Comparison of ENCODE assay signal across 17 cellular contexts in genomic region chr1:110876748-110877341, GRCh38. TPM values are rescaled to one million over a fixed set of nuclear protein-coding genes. Genes with fewer than 3 reads are reported as not detected.
DNase-seq lines count a peak whose midpoint lies in the region; ATAC-seq and TF ChIP-seq lines count a peak whose summit lies in the region.
"Had no signal": no experiment of that assay in that cellular context is flagged by ENCODE, and none has a peak within 500 bp of the region (broad histone marks: within the 10 kb centered on the region; RNA-seq: fewer than 3 reads in every experiment).

No MANE protein-coding gene starts in this region.

- H3K4me2 ChIP-seq in trophoblast cell (ENCODE audit: low read length), result no peak overlapping the region
- H3K4me2 ChIP-seq: A549 had no signal

- no peak for TF ChIP-seq CTCF in neutrophil (IDR thresholded peaks at IDR 0.05)

- no peak overlapping the region for H4K8ac ChIP-seq in trophoblast cell (ENCODE audit: low read depth, low read length)

- H3K79me2 ChIP-seq in trophoblast cell (ENCODE audit: control insufficient read depth, insufficient read depth, low read length, poor library complexity), result no peaks in the 10 kb centered on the region

- H3K23ac ChIP-seq in trophoblast cell (ENCODE audit: low read length), result no peak overlapping the region

- intact Hi-C loops in activated CD4-positive, alpha-beta T cell treated with anti-CD3 and anti-CD28 coated beads for 36 hours (cut with DNase I, micrococcal nuclease), result loop anchor here in 1 of 2 experiments (1.0 to 10.0 kb wide), 6 partner anchors 11 to 1748 kb away; partner anchors contain the start of genes DDX20, DENND2D and PSMA5
- intact Hi-C loops in activated T-helper 1 cell treated with anti-CD3 and anti-CD28 coated beads, Interleukin-12 subunit alpha, Interleukin-12 subunit beta, Interleukin-2, Interleukin-4 antibody, amounts not matched to agents 30 ng/mL and 10 ng/mL and 1 ng/mL, durations not matched to agents 14 hours and 24 hours and 36 hours (cut with micrococcal nuclease), result loop anchor here (5.0 to 10.0 kb wide), 3 partner anchors 268 to 880 kb away; partner anchors contain the start of genes CEPT1, DDX20, DRAM2 and LAMTOR5

- H2BK5ac ChIP-seq in trophoblast cell (ENCODE audit: low read depth, low read length, poor library complexity), result no peak overlapping the region

- POLR2A ChIA-PET in activated CD4-positive, alpha-beta T cell treated with anti-CD3 and anti-CD28 coated beads for 36 hours (lab: Charles Lee), result no interaction called here

- no CpG with 5 or more reads among the region's 1 CpG for WGBS in trophoblast cell (ENCODE audit: extremely low coverage, insufficient coverage, insufficient read length)

- no peak overlapping the region for H4K12ac ChIP-seq in trophoblast cell (ENCODE audit: low read depth, low read length)

- DNase-seq in activated CD4-positive, alpha-beta T cell treated with anti-CD3 and anti-CD28 coated beads for 36 hours, result no peak
- no peak for DNase-seq in activated CD4-positive, alpha-beta T cell treated with anti-CD3 and anti-CD28 coated beads, Interleukin-2, amount 50 U/mL, for 1 hour
- DNase-seq in activated T-helper 1 cell treated with anti-CD3 and anti-CD28 coated beads, Interleukin-12 subunit alpha, Interleukin-12 subunit beta, Interleukin-2, Interleukin-4 antibody, amounts not matched to agents 30 ng/mL and 10 ng/mL and 1 ng/mL, durations not matched to agents 14 hours and 24 hours and 36 hours (ENCODE audit: low spot score), result no peak
- DNase-seq in trophoblast cell, result no peak
- DNase-seq: body of pancreas; DMS 273 treated with DMSO at 0.1 percent for 48 hours; effector CD8-positive, alpha-beta T cell; foreskin keratinocyte; mesenchymal stem cell; NCI-H1436 treated with DMSO at 0.1 percent for 48 hours had no signal

- H3K4me1 ChIP-seq in neutrophil (ENCODE audit: control insufficient read depth in 1 of 2, insufficient read depth in 1 of 2, low read depth in 1 of 2, low read length in 1 of 2) (peaks cover 80 to 81% of the 10 kb centered on the region in 2 experiments), trophoblast cell (ENCODE audit: control insufficient read depth in 1 of 2, insufficient read depth in 2 of 2, low read length in 2 of 2) (no peaks in the 10 kb centered on the region)
- H3K4me1 ChIP-seq: A549, body of pancreas, foreskin keratinocyte had no signal

- H3K14ac ChIP-seq in trophoblast cell (ENCODE audit: low read length), result no peak overlapping the region

- H3K27me3 ChIP-seq in neutrophil (no peaks in the 10 kb centered on the region), trophoblast cell (ENCODE audit: insufficient read depth, low read length) (no peaks in the 10 kb centered on the region)
- H3K27me3 ChIP-seq: body of pancreas, foreskin keratinocyte had no signal

- no peaks in the 10 kb centered on the region for H3K27me3 Mint-ChIP-seq in activated CD4-positive, alpha-beta T cell treated with anti-CD3 and anti-CD28 coated beads for 36 hours
- H3K27me3 Mint-ChIP-seq in activated T-helper 1 cell treated with anti-CD3 and anti-CD28 coated beads, Interleukin-12 subunit alpha, Interleukin-12 subunit beta, Interleukin-2, Interleukin-4 antibody, amounts not matched to agents 30 ng/mL and 10 ng/mL and 1 ng/mL, durations not matched to agents 14 hours and 24 hours and 36 hours (ENCODE audit: insufficient read depth), result no peaks in the 10 kb centered on the region

- peaks cover 51% of the 10 kb centered on the region for H3K36me3 Mint-ChIP-seq in activated CD4-positive, alpha-beta T cell treated with anti-CD3 and anti-CD28 coated beads for 36 hours (ENCODE audit: low read depth)
- peaks cover 25% of the 10 kb centered on the region for H3K36me3 Mint-ChIP-seq in activated T-helper 1 cell treated with anti-CD3 and anti-CD28 coated beads, Interleukin-12 subunit alpha, Interleukin-12 subunit beta, Interleukin-2, Interleukin-4 antibody, amounts not matched to agents 30 ng/mL and 10 ng/mL and 1 ng/mL, durations not matched to agents 14 hours and 24 hours and 36 hours (ENCODE audit: low read depth)

- H3K9ac ChIP-seq in trophoblast cell (ENCODE audit: low read length), result no peak overlapping the region

- ATAC-seq in activated CD4-positive, alpha-beta T cell treated with anti-CD3 and anti-CD28 coated beads for 36 hours, result no peak
- ATAC-seq in GM19397 (IDR thresholded peaks at IDR 0.05; ENCODE audit: unreplicated experiment) (no peak), GM18907 (IDR thresholded peaks at IDR 0.05; ENCODE audit: unreplicated experiment) (no peak)
- ATAC-seq: A549, body of pancreas, foreskin keratinocyte, HepG2 had no signal

- no peaks in the 10 kb centered on the region for H3K79me1 ChIP-seq in trophoblast cell (ENCODE audit: low read length)

- CTCF ChIA-PET in activated CD4-positive, alpha-beta T cell treated with anti-CD3 and anti-CD28 coated beads for 36 hours (lab: Charles Lee), result interaction anchor here (1.0 to 1.3 kb wide), 2 partner anchors 12 to 14 kb away, joined by 3 read pairs; no protein-coding TSS in a partner anchor

- peaks cover 47% of the 10 kb centered on the region for H3K4me1 Mint-ChIP-seq in activated CD4-positive, alpha-beta T cell treated with anti-CD3 and anti-CD28 coated beads for 36 hours
- peaks cover 68% of the 10 kb centered on the region for H3K4me1 Mint-ChIP-seq in activated T-helper 1 cell treated with anti-CD3 and anti-CD28 coated beads, Interleukin-12 subunit alpha, Interleukin-12 subunit beta, Interleukin-2, Interleukin-4 antibody, amounts not matched to agents 30 ng/mL and 10 ng/mL and 1 ng/mL, durations not matched to agents 14 hours and 24 hours and 36 hours (ENCODE audit: low read depth)

- H3K4me3 ChIP-seq in neutrophil (ENCODE audit: low read depth in 1 of 2, low read length in 1 of 2) (peak overlapping the region in 1 of 2 experiments; percentile 74), trophoblast cell (ENCODE audit: low read depth, low read length) (no peak overlapping the region)
- H3K4me3 ChIP-seq: A549, body of pancreas had no signal

- H2BK120ac ChIP-seq in trophoblast cell (ENCODE audit: insufficient read depth, low read length, poor library complexity), result no peak overlapping the region

- H3K18ac ChIP-seq in trophoblast cell (ENCODE audit: low read length), result no peak overlapping the region

- H4K91ac ChIP-seq in trophoblast cell (ENCODE audit: low read depth, low read length), result no peak overlapping the region

- no peak overlapping the region for H3K4ac ChIP-seq in trophoblast cell (ENCODE audit: low read depth, low read length)

- H3K27ac Mint-ChIP-seq in activated CD4-positive, alpha-beta T cell treated with anti-CD3 and anti-CD28 coated beads for 36 hours, result peak overlapping the region; percentile 95
- peak overlapping the region; percentile 89 for H3K27ac Mint-ChIP-seq in activated T-helper 1 cell treated with anti-CD3 and anti-CD28 coated beads, Interleukin-12 subunit alpha, Interleukin-12 subunit beta, Interleukin-2, Interleukin-4 antibody, amounts not matched to agents 30 ng/mL and 10 ng/mL and 1 ng/mL, durations not matched to agents 14 hours and 24 hours and 36 hours

- H2AK5ac ChIP-seq in trophoblast cell (ENCODE audit: low read length), result no peak overlapping the region

- H3K9me3 ChIP-seq in KOPT-K1 (ENCODE audit: insufficient read depth, low read length, poor library complexity, severe bottlenecking), result no peaks in the 10 kb centered on the region
- H3K9me3 ChIP-seq in neutrophil, result no peaks in the 10 kb centered on the region
- peaks cover 2% of the 10 kb centered on the region for H3K9me3 ChIP-seq in trophoblast cell (ENCODE audit: insufficient read depth, low read depth, low read length)
- H3K9me3 ChIP-seq: A549, body of pancreas had no signal

- H3K9me3 Mint-ChIP-seq in activated CD4-positive, alpha-beta T cell treated with anti-CD3 and anti-CD28 coated beads for 36 hours (ENCODE audit: low read depth), result peaks cover 2% of the 10 kb centered on the region
- no peaks in the 10 kb centered on the region for H3K9me3 Mint-ChIP-seq in activated T-helper 1 cell treated with anti-CD3 and anti-CD28 coated beads, Interleukin-12 subunit alpha, Interleukin-12 subunit beta, Interleukin-2, Interleukin-4 antibody, amounts not matched to agents 30 ng/mL and 10 ng/mL and 1 ng/mL, durations not matched to agents 14 hours and 24 hours and 36 hours

- peak overlapping the region; percentile 92 for H3K27ac ChIP-seq in KOPT-K1 (ENCODE audit: low read depth, low read length, poor library complexity, severe bottlenecking)
- peak overlapping the region; percentile 43 for H3K27ac ChIP-seq in neutrophil
- H3K27ac ChIP-seq in trophoblast cell (ENCODE audit: low read depth, low read length), result no peak overlapping the region
- H3K27ac ChIP-seq: A549, body of pancreas, foreskin keratinocyte had no signal

- H2BK12ac ChIP-seq in trophoblast cell (ENCODE audit: low read length), result no peak overlapping the region

- H3K36me3 ChIP-seq in KOPT-K1 (ENCODE audit: insufficient read depth, low read length) (0 out of 2 replicates have a peak, but pooled peaks cover 12% of the 10 kb centered on the region), neutrophil (peaks cover 30% of the 10 kb centered on the region), trophoblast cell (ENCODE audit: control insufficient read depth in 1 of 2, insufficient read depth in 2 of 2, low read length in 2 of 2) (no peaks in the 10 kb centered on the region)

- H3K4me3 Mint-ChIP-seq in activated CD4-positive, alpha-beta T cell treated with anti-CD3 and anti-CD28 coated beads for 36 hours, result peak overlapping the region; percentile 85
- peak overlapping the region; percentile 99 for H3K4me3 Mint-ChIP-seq in activated T-helper 1 cell treated with anti-CD3 and anti-CD28 coated beads, Interleukin-12 subunit alpha, Interleukin-12 subunit beta, Interleukin-2, Interleukin-4 antibody, amounts not matched to agents 30 ng/mL and 10 ng/mL and 1 ng/mL, durations not matched to agents 14 hours and 24 hours and 36 hours

- H2AFZ ChIP-seq in trophoblast cell (ENCODE audit: insufficient read depth, low read length, poor library complexity), result no peak overlapping the region

RNA-seq across cellular contexts. Expression of gene CD53, which starts 3.9 kb away (rescaled TPM):
- total RNA-seq in activated CD4-positive, alpha-beta T cell treated with anti-CD3 and anti-CD28 coated beads for 36 hours, result 100 to 1,000 TPM; 238 to 244 TPM
- total RNA-seq in activated T-helper 1 cell treated with anti-CD3 and anti-CD28 coated beads, Interleukin-12 subunit alpha, Interleukin-12 subunit beta, Interleukin-2, Interleukin-4 antibody, amounts not matched to agents 30 ng/mL and 10 ng/mL and 1 ng/mL, durations not matched to agents 14 hours and 24 hours and 36 hours, result 201 and 204 TPM in 2 replicates
- polyA plus RNA-seq in trophoblast cell (2013), result 0.04 TPM in 2 replicates
- total RNA-seq: foreskin keratinocyte, HepG2, NCI-H460 had no signal
- polyA plus RNA-seq: A549, foreskin keratinocyte, HepG2 had no signal
